In genomic region chr10:126893841-126894240, GRCh38 we compare ENCODE assay signal across 30 cellular contexts. TPM values are rescaled to one million over a fixed set of nuclear protein-coding genes. Genes with fewer than 3 reads are reported as not detected.
"Had no signal": no experiment of that assay in that cellular context is flagged by ENCODE, and none has a peak within 500 bp of the region (broad histone marks: within the 10 kb centered on the region; RNA-seq: fewer than 3 reads in every experiment).

No MANE protein-coding gene starts in this region.

- DNase-seq: activated CD4-positive, alpha-beta memory T cell treated with anti-CD3 and anti-CD28 coated beads for 36 hours; activated CD4-positive, alpha-beta T cell treated with anti-CD3 and anti-CD28 coated beads for 36 hours; activated CD4-positive, alpha-beta T cell treated with anti-CD3 and anti-CD28 coated beads, Interleukin-2, amount 10 ng/mL, durations not matched to agents 24 days and 14 days; activated CD4-positive, CD25-positive, alpha-beta regulatory T cell; activated CD4-positive, CD25-positive, alpha-beta regulatory T cell treated with anti-CD3 and anti-CD28 coated beads, Interleukin-2, amount 50 U/mL, for 72 hours; activated CD8-positive, alpha-beta memory T cell treated with anti-CD3 and anti-CD28 coated beads, Interleukin-2, amount 10 ng/mL, durations not matched to agents 7 days and 5 days; activated CD8-positive, alpha-beta memory T cell treated with anti-CD3 and anti-CD28 coated beads, Interleukin-2, amount 50 U/mL, for 4 hours; activated CD8-positive, alpha-beta T cell treated with anti-CD3 and anti-CD28 coated beads, Interleukin-2, amount 10 ng/mL, durations not matched to agents 7 days and 5 days; activated effector memory CD4-positive, alpha-beta T cell treated with anti-CD3 and anti-CD28 coated beads, Interleukin-2, amount 50 U/mL, for 16 hours; activated naive CD4-positive, alpha-beta T cell treated with anti-CD3 and anti-CD28 coated beads for 36 hours; activated naive CD8-positive, alpha-beta T cell treated with anti-CD3 and anti-CD28 coated beads for 36 hours; activated naive CD8-positive, alpha-beta T cell treated with anti-CD3 and anti-CD28 coated beads, Interleukin-2, amount 50 U/mL, for 24 hours; activated T-cell treated with anti-CD3 and anti-CD28 coated beads, Interleukin-2, amount 50 U/mL, for 1 hour; activated T-cell treated with anti-CD3 and anti-CD28 coated beads, Interleukin-2, amount 50 U/mL, for 48 hours; adrenal gland; amygdala; caudate nucleus; cortex of kidney; dermis blood vessel endothelial cell; effector CD4-positive, alpha-beta T cell; effector memory CD8-positive, alpha-beta T cell; erythroblast; foreskin keratinocyte; gastrocnemius medialis; T-helper 2 cell had no signal

- H3K27me3 ChIP-seq: adrenal gland, body of pancreas, foreskin keratinocyte, gastrocnemius medialis had no signal

- H3K4me1 Mint-ChIP-seq: activated CD4-positive, alpha-beta T cell treated with anti-CD3 and anti-CD28 coated beads for 36 hours; activated CD4-positive, alpha-beta T cell treated with anti-CD3 and anti-CD28 coated beads, Interleukin-2, amount 10 ng/mL, durations not matched to agents 24 days and 14 days; activated CD8-positive, alpha-beta memory T cell treated with anti-CD3 and anti-CD28 coated beads, Interleukin-2, amount 10 ng/mL, durations not matched to agents 7 days and 5 days; activated naive CD4-positive, alpha-beta T cell treated with anti-CD3 and anti-CD28 coated beads, Interleukin-2, amount 50 U/mL, for 24 hours; activated naive CD8-positive, alpha-beta T cell treated with anti-CD3 and anti-CD28 coated beads for 36 hours; activated naive CD8-positive, alpha-beta T cell treated with anti-CD3 and anti-CD28 coated beads, Interleukin-2, amount 50 U/mL, for 24 hours had no signal

- H3K4me3 Mint-ChIP-seq: activated CD4-positive, alpha-beta memory T cell treated with anti-CD3 and anti-CD28 coated beads for 36 hours; activated CD4-positive, alpha-beta T cell treated with anti-CD3 and anti-CD28 coated beads for 36 hours; activated CD4-positive, alpha-beta T cell treated with anti-CD3 and anti-CD28 coated beads, Interleukin-2, amount 10 ng/mL, durations not matched to agents 24 days and 14 days; activated CD8-positive, alpha-beta memory T cell treated with anti-CD3 and anti-CD28 coated beads, Interleukin-2, amount 10 ng/mL, durations not matched to agents 7 days and 5 days; activated CD8-positive, alpha-beta T cell treated with anti-CD3 and anti-CD28 coated beads, Interleukin-2, amount 10 ng/mL, durations not matched to agents 7 days and 5 days; activated naive CD4-positive, alpha-beta T cell treated with anti-CD3 and anti-CD28 coated beads for 36 hours; activated naive CD4-positive, alpha-beta T cell treated with anti-CD3 and anti-CD28 coated beads, Interleukin-2, amount 50 U/mL, for 24 hours; activated naive CD8-positive, alpha-beta T cell treated with anti-CD3 and anti-CD28 coated beads for 36 hours; activated naive CD8-positive, alpha-beta T cell treated with anti-CD3 and anti-CD28 coated beads, Interleukin-2, amount 50 U/mL, for 24 hours; activated T-helper 1 cell treated with anti-CD3 and anti-CD28 coated beads, Interleukin-12 subunit alpha, Interleukin-12 subunit beta, Interleukin-2, Interleukin-4 antibody, amounts not matched to agents 30 ng/mL and 10 ng/mL and 1 ng/mL, durations not matched to agents 14 hours and 24 hours and 36 hours; effector memory CD8-positive, alpha-beta T cell had no signal

- H3K4me3 ChIP-seq: adrenal gland, body of pancreas, esophagus muscularis mucosa, gastrocnemius medialis had no signal

- H3K4me1 ChIP-seq: adrenal gland, esophagus muscularis mucosa, foreskin keratinocyte, gastrocnemius medialis had no signal

- H3K9me3 ChIP-seq: adrenal gland, body of pancreas, gastrocnemius medialis had no signal

- H3K27ac Mint-ChIP-seq: activated CD4-positive, alpha-beta memory T cell treated with anti-CD3 and anti-CD28 coated beads for 36 hours; activated CD4-positive, alpha-beta T cell treated with anti-CD3 and anti-CD28 coated beads for 36 hours; activated CD4-positive, alpha-beta T cell treated with anti-CD3 and anti-CD28 coated beads, Interleukin-2, amount 10 ng/mL, durations not matched to agents 24 days and 14 days; activated CD8-positive, alpha-beta memory T cell treated with anti-CD3 and anti-CD28 coated beads, Interleukin-2, amount 10 ng/mL, durations not matched to agents 7 days and 5 days; activated CD8-positive, alpha-beta T cell treated with anti-CD3 and anti-CD28 coated beads, Interleukin-2, amount 10 ng/mL, durations not matched to agents 7 days and 5 days; activated naive CD4-positive, alpha-beta T cell treated with anti-CD3 and anti-CD28 coated beads for 36 hours; activated naive CD4-positive, alpha-beta T cell treated with anti-CD3 and anti-CD28 coated beads, Interleukin-2, amount 50 U/mL, for 24 hours; activated naive CD8-positive, alpha-beta T cell treated with anti-CD3 and anti-CD28 coated beads for 36 hours; activated naive CD8-positive, alpha-beta T cell treated with anti-CD3 and anti-CD28 coated beads, Interleukin-2, amount 50 U/mL, for 24 hours; activated T-helper 1 cell treated with anti-CD3 and anti-CD28 coated beads, Interleukin-12 subunit alpha, Interleukin-12 subunit beta, Interleukin-2, Interleukin-4 antibody, amounts not matched to agents 30 ng/mL and 10 ng/mL and 1 ng/mL, durations not matched to agents 14 hours and 24 hours and 36 hours; activated T-helper 2 cell treated with anti-CD3 and anti-CD28 coated beads, Interferon-gamma antibody, Interleukin-2, Interleukin-4, amounts not matched to agents 10 μg/mL and 5 μg/mL and 100 μg/mL, durations not matched to agents 14 hours and 24 hours and 36 hours; effector memory CD8-positive, alpha-beta T cell had no signal

- H3K27me3 Mint-ChIP-seq: activated CD4-positive, alpha-beta memory T cell treated with anti-CD3 and anti-CD28 coated beads for 36 hours; activated CD4-positive, alpha-beta T cell treated with anti-CD3 and anti-CD28 coated beads for 36 hours; activated CD4-positive, alpha-beta T cell treated with anti-CD3 and anti-CD28 coated beads, Interleukin-2, amount 10 ng/mL, durations not matched to agents 24 days and 14 days; activated CD8-positive, alpha-beta memory T cell treated with anti-CD3 and anti-CD28 coated beads, Interleukin-2, amount 10 ng/mL, durations not matched to agents 7 days and 5 days; activated naive CD4-positive, alpha-beta T cell treated with anti-CD3 and anti-CD28 coated beads, Interleukin-2, amount 50 U/mL, for 24 hours; activated naive CD8-positive, alpha-beta T cell treated with anti-CD3 and anti-CD28 coated beads for 36 hours; activated naive CD8-positive, alpha-beta T cell treated with anti-CD3 and anti-CD28 coated beads, Interleukin-2, amount 50 U/mL, for 24 hours had no signal

- ATAC-seq: activated CD4-positive, alpha-beta T cell treated with anti-CD3 and anti-CD28 coated beads for 36 hours; activated CD8-positive, alpha-beta memory T cell treated with anti-CD3 and anti-CD28 coated beads, Interleukin-2, amount 10 ng/mL, durations not matched to agents 7 days and 5 days; activated CD8-positive, alpha-beta T cell treated with anti-CD3 and anti-CD28 coated beads, Interleukin-2, amount 10 ng/mL, durations not matched to agents 7 days and 5 days; activated naive CD8-positive, alpha-beta T cell treated with anti-CD3 and anti-CD28 coated beads, Interleukin-2, amount 50 U/mL, for 24 hours; body of pancreas; effector memory CD8-positive, alpha-beta T cell; foreskin keratinocyte; gastrocnemius medialis had no signal

- H3K36me3 ChIP-seq: adrenal gland, esophagus muscularis mucosa, gastrocnemius medialis had no signal

- H3K27ac ChIP-seq: adrenal gland, body of pancreas, esophagus muscularis mucosa, foreskin keratinocyte, gastrocnemius medialis had no signal

RNA-seq across cellular contexts. Expression of gene DOCK1, which starts 11.4 kb away (rescaled TPM):
- total RNA-seq: activated CD8-positive, alpha-beta T cell treated with anti-CD3 and anti-CD28 coated beads, Interleukin-2, amount 10 ng/mL, durations not matched to agents 7 days and 5 days had no signal
